Comparison of ENCODE assay signal across 28 cellular contexts in genomic region chr10:27104919-27105318, GRCh38. TPM values are rescaled to one million over a fixed set of nuclear protein-coding genes. Genes with fewer than 3 reads are reported as not detected.
A peak's percentile ranks its signal among the peaks of the same experiment; 100 is the strongest.
DNase-seq lines count a peak whose midpoint lies in the region; TF ChIP-seq lines count a peak whose summit lies in the region.
"Had no signal": no experiment of that assay in that cellular context is flagged by ENCODE, and none has a peak within 500 bp of the region (broad histone marks: within the 10 kb centered on the region; RNA-seq: fewer than 3 reads in every experiment).

No MANE protein-coding gene starts in this region.

- H3K4me1 ChIP-seq in effector memory CD4-positive, alpha-beta T cell (ENCODE audit: control insufficient read depth, insufficient read depth, low read length, poor library complexity, severe bottlenecking), result peaks cover 6% of the 10 kb centered on the region
- H3K4me1 ChIP-seq in thymus (ENCODE audit: control insufficient read depth, insufficient read depth, low read length), result peaks cover 14% of the 10 kb centered on the region

- H3K9me3 Mint-ChIP-seq in T-helper 1 cell treated with Interleukin-12 subunit alpha and Interleukin-12 subunit beta and Interleukin-4 antibody, amounts not matched to agents 30 μg/mL and 1 μg/mL, for 36 hours, result no peaks in the 10 kb centered on the region
- no peaks in the 10 kb centered on the region for H3K9me3 Mint-ChIP-seq in endothelial cell (ENCODE audit: unreplicated experiment)

- H3K4me1 Mint-ChIP-seq in T-helper 1 cell treated with Interleukin-12 subunit alpha and Interleukin-12 subunit beta and Interleukin-4 antibody, amounts not matched to agents 30 μg/mL and 1 μg/mL, for 36 hours (ENCODE audit: low read depth), result peaks cover 42% of the 10 kb centered on the region
- peaks cover 3% of the 10 kb centered on the region for H3K4me1 Mint-ChIP-seq in endothelial cell (ENCODE audit: unreplicated experiment)

- H3K27me3 Mint-ChIP-seq in T-helper 1 cell treated with Interleukin-12 subunit alpha and Interleukin-12 subunit beta and Interleukin-4 antibody, amounts not matched to agents 30 μg/mL and 1 μg/mL, for 36 hours (ENCODE audit: low read depth), result peaks cover 4% of the 10 kb centered on the region
- H3K27me3 Mint-ChIP-seq in endothelial cell (ENCODE audit: unreplicated experiment), result peaks cover 9% of the 10 kb centered on the region

- DNase-seq in activated gamma-delta T cell treated with Interleukin-2 at 50 U/mL for 16 hours, result peak; percentile 10
- DNase-seq in activated gamma-delta T cell (lab: John Stamatoyannopoulos, UW), result no peak
- DNase-seq in effector memory CD4-positive, alpha-beta T cell, result no peak
- no peak for DNase-seq in SKM-1 treated with dmso at 0.1 percent for 144 hours (lab: John Stamatoyannopoulos, UW; ENCODE audit: unreplicated experiment)
- DNase-seq in endothelial cell (ENCODE audit: low spot score), result no peak
- no peak for DNase-seq in cerebellar cortex (ENCODE audit: low spot score)
- DNase-seq: ACHN; activated CD4-positive, CD25-positive, alpha-beta regulatory T cell treated with anti-CD3 and anti-CD28 coated beads, Interleukin-2, amount 50 U/mL, for 72 hours; activated T-cell treated with anti-CD3 and anti-CD28 coated beads for 4 hours; body of pancreas; effector CD8-positive, alpha-beta T cell; esophagus squamous epithelium; GOT3; kidney; MV-4-11; NCI-H1694 treated with DMSO at 0.1 percent for 48 hours; NCI-H69; occipital lobe; stimulated activated CD4-positive, alpha-beta T cell treated with anti-CD3 and anti-CD28 coated beads, Interleukin-4, amount 100 ng/mL, for 4 hours; upper lobe of left lung had no signal

- H3K9me3 ChIP-seq in effector memory CD4-positive, alpha-beta T cell (ENCODE audit: control insufficient read depth, low read length), result no peaks in the 10 kb centered on the region
- H3K9me3 ChIP-seq in thymus (ENCODE audit: control insufficient read depth), result no peaks in the 10 kb centered on the region
- H3K9me3 ChIP-seq: BLaER1, gastroesophageal sphincter, upper lobe of left lung had no signal

- 90% methylated on average over 5 of the region's 5 CpGs for WGBS in thymus

- no peaks in the 10 kb centered on the region for H3K36me3 ChIP-seq in effector memory CD4-positive, alpha-beta T cell (ENCODE audit: control insufficient read depth, insufficient read depth, low read length)
- peaks cover 7% of the 10 kb centered on the region for H3K36me3 ChIP-seq in thymus (ENCODE audit: control insufficient read depth, insufficient read depth)

- peaks cover 34% of the 10 kb centered on the region for H3K36me3 Mint-ChIP-seq in T-helper 1 cell treated with Interleukin-12 subunit alpha and Interleukin-12 subunit beta and Interleukin-4 antibody, amounts not matched to agents 30 μg/mL and 1 μg/mL, for 36 hours (ENCODE audit: low read depth)
- H3K36me3 Mint-ChIP-seq in endothelial cell (ENCODE audit: low read depth, unreplicated experiment), result peaks cover 10% of the 10 kb centered on the region

- no peak overlapping the region for H3K4me3 ChIP-seq in effector memory CD4-positive, alpha-beta T cell (ENCODE audit: insufficient read depth, low read depth, low read length, poor library complexity, severe bottlenecking)
- no peak overlapping the region for H3K4me3 ChIP-seq in thymus (ENCODE audit: low read length)
- H3K4me3 ChIP-seq: BLaER1, body of pancreas, esophagus squamous epithelium, gastroesophageal sphincter, lung, SK-N-MC, upper lobe of left lung had no signal

- H3K27me3 ChIP-seq in effector memory CD4-positive, alpha-beta T cell (replicated peaks; ENCODE audit: control insufficient read depth, insufficient read depth, low read length, poor library complexity, severe bottlenecking), result no peaks in the 10 kb centered on the region
- H3K27me3 ChIP-seq in thymus (ENCODE audit: control insufficient read depth, insufficient read depth), result no peaks in the 10 kb centered on the region
- H3K27me3 ChIP-seq: BLaER1, body of pancreas, esophagus squamous epithelium, gastroesophageal sphincter, upper lobe of left lung had no signal

- H3K27ac ChIP-seq in effector memory CD4-positive, alpha-beta T cell (ENCODE audit: insufficient read depth, low read length, poor library complexity, severe bottlenecking), result peak overlapping the region; percentile 34
- H3K27ac ChIP-seq in thymus (ENCODE audit: low read depth), result peak overlapping the region; percentile 27
- H3K27ac ChIP-seq: BLaER1, body of pancreas, esophagus squamous epithelium, gastroesophageal sphincter, KMS-11, RWPE1, SK-N-MC, upper lobe of left lung had no signal

- no peak overlapping the region for H3K4me3 Mint-ChIP-seq in T-helper 1 cell treated with Interleukin-12 subunit alpha and Interleukin-12 subunit beta and Interleukin-4 antibody, amounts not matched to agents 30 μg/mL and 1 μg/mL, for 36 hours
- H3K4me3 Mint-ChIP-seq in endothelial cell (ENCODE audit: unreplicated experiment), result no peak overlapping the region

- no peak for TF ChIP-seq CTCF in endothelial cell (IDR thresholded peaks at IDR 0.05; ENCODE audit: unreplicated experiment)

- peak overlapping the region; percentile 74 for H3K27ac Mint-ChIP-seq in T-helper 1 cell treated with Interleukin-12 subunit alpha and Interleukin-12 subunit beta and Interleukin-4 antibody, amounts not matched to agents 30 μg/mL and 1 μg/mL, for 36 hours
- no peak overlapping the region for H3K27ac Mint-ChIP-seq in endothelial cell (ENCODE audit: unreplicated experiment)

RNA-seq across cellular contexts. Expression of gene ANKRD26, which starts 4.6 kb away (rescaled TPM):
- 9.3 TPM for polyA plus RNA-seq in thymus
- total RNA-seq in endothelial cell (ENCODE audit: unreplicated experiment), result 12.5 TPM

RNA-seq across cellular contexts. Expression of gene YME1L1, which starts 49.3 kb away (rescaled TPM):
- 54.3 TPM for polyA plus RNA-seq in thymus
- total RNA-seq in endothelial cell (ENCODE audit: unreplicated experiment), result 98.6 TPM

RNA-seq across cellular contexts. Expression of gene MASTL, which starts 50.2 kb away (rescaled TPM):
- polyA plus RNA-seq in thymus, result 10.2 TPM
- 9.9 TPM for total RNA-seq in endothelial cell (ENCODE audit: unreplicated experiment)
